Comparison of ENCODE assay signal across 23 cellular contexts in genomic region chr22:23359583-23360123, GRCh38.
"Had no signal": no experiment of that assay in that cellular context is flagged by ENCODE, and none has a peak within 500 bp of the region (broad histone marks: within the 10 kb centered on the region; RNA-seq: fewer than 3 reads in every experiment).

No MANE protein-coding gene starts in this region.

- H3K27ac ChIP-seq: HL-60, SJSA1, SK-N-MC had no signal

- H3K4me1 ChIP-seq: SJSA1 had no signal

- H3K4me3 ChIP-seq: MG63, SJSA1, SK-N-MC had no signal

- FAIRE-seq: HTR-8/SVneo, RCC 7860 had no signal

- H3K36me3 ChIP-seq: MG63, SJSA1 had no signal

- H3K9me3 ChIP-seq: MG63, SJSA1 had no signal

- DNase-seq: Karpas-422, KG1, MG63, NCI-H1092, NCI-H1105 treated with DMSO at 0.1 percent for 48 hours, NCI-H1417 treated with DMSO at 0.1 percent for 48 hours, NCI-H146, NCI-H1694 treated with DMSO at 0.1 percent for 48 hours, NCI-H1930, NCI-H2081, NCI-H2107, NCI-H2227 treated with DMSO at 0.1 percent for 48 hours, NCI-H524, NCI-H526 treated with DMSO at 0.1 percent for 48 hours, NCI-H748 treated with DMSO at 0.1 percent for 48 hours, Right ventricle myocardium superior, RPMI8226, SIG-M5 had no signal

- H3K27me3 ChIP-seq: MG63 had no signal
